In the genomic region with DNA sequence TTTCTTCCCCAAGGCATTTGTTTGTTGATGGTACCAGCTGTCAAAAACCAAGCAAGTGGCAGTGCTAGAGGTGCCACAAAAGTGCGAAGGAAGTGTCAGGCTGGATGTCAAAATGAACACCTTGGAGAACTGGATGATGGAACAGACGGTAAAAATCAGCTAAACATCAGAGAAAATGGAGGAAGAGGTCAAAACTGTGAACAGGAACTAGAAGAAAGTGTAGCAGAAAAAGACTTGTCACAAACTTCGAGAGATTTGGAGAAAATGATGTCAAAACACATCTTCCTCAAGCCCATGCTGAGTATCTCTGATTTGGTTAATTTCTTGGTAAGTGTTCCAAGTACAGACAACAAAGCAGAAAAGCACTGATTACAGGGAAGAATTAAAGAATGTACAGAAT, we compare ENCODE assay signal across 16 cellular contexts. TPM values are rescaled to one million over a fixed set of nuclear protein-coding genes. Genes with fewer than 3 reads are reported as not detected.
DNase-seq lines count a peak whose midpoint lies in the region; TF ChIP-seq lines count a peak whose summit lies in the region.
"Had no signal": no experiment of that assay in that cellular context is flagged by ENCODE, and none has a peak within 500 bp of the region (broad histone marks: within the 10 kb centered on the region; RNA-seq: fewer than 3 reads in every experiment).

No MANE protein-coding gene starts in this region.

- no TSS peak for BruUV-seq in PC-9 (replicated peaks; lab: Mats Ljungman, UMichigan)

- H3K27me3 ChIP-seq in adrenal gland (no peaks in the 10 kb centered on the region), PC-9 (ENCODE audit: insufficient read depth, low read depth) (no peaks in the 10 kb centered on the region)
- H3K27me3 ChIP-seq: gastroesophageal sphincter, ovary, vagina had no signal

- intact Hi-C loops in adrenal gland (cut with DNase I) (no loop called here), PC-9 (cut with micrococcal nuclease; ENCODE audit: unreplicated experiment) (no loop called here)

- H3K4me3 ChIP-seq in adrenal gland (no peak overlapping the region), PC-9 (no peak overlapping the region)
- H3K4me3 ChIP-seq: gastroesophageal sphincter, ovary, skin epidermis, vagina had no signal

- no peaks in the 10 kb centered on the region for H3K79me2 ChIP-seq in PC-9 (ENCODE audit: low read depth)

- peak overlapping the region; percentile 25 for H3K27ac Mint-ChIP-seq in activated naive CD8-positive, alpha-beta T cell
- H3K27ac Mint-ChIP-seq in activated naive CD8-positive, alpha-beta T cell treated with anti-CD3 and anti-CD28 coated beads for 36 hours: no peak overlapping the region
- H3K27ac Mint-ChIP-seq in glutamatergic neuron (ENCODE audit: unreplicated experiment): no peak overlapping the region

- peaks cover 3% of the 10 kb centered on the region for H3K36me3 Mint-ChIP-seq in activated naive CD8-positive, alpha-beta T cell
- H3K36me3 Mint-ChIP-seq in activated naive CD8-positive, alpha-beta T cell treated with anti-CD3 and anti-CD28 coated beads for 36 hours: no peaks in the 10 kb centered on the region
- H3K36me3 Mint-ChIP-seq in glutamatergic neuron (ENCODE audit: unreplicated experiment): no peaks in the 10 kb centered on the region

- H3K27me3 Mint-ChIP-seq in activated naive CD8-positive, alpha-beta T cell: no peaks in the 10 kb centered on the region
- no peaks in the 10 kb centered on the region for H3K27me3 Mint-ChIP-seq in activated naive CD8-positive, alpha-beta T cell treated with anti-CD3 and anti-CD28 coated beads for 36 hours
- no peaks in the 10 kb centered on the region for H3K27me3 Mint-ChIP-seq in glutamatergic neuron (ENCODE audit: unreplicated experiment)
- H3K27me3 Mint-ChIP-seq: stimulated activated naive CD8-positive, alpha-beta T cell treated with anti-CD3 and anti-CD28 coated beads, Interleukin-15, Interleukin-2, amounts not matched to agents 100 ng/mL and 50 ng/mL, for 24 hours had no signal

- H3K4me1 Mint-ChIP-seq in activated naive CD8-positive, alpha-beta T cell (ENCODE audit: low read depth): peaks cover 23% of the 10 kb centered on the region
- peaks cover 21% of the 10 kb centered on the region for H3K4me1 Mint-ChIP-seq in activated naive CD8-positive, alpha-beta T cell treated with anti-CD3 and anti-CD28 coated beads for 36 hours
- no peaks in the 10 kb centered on the region for H3K4me1 Mint-ChIP-seq in glutamatergic neuron (ENCODE audit: low read depth, unreplicated experiment)

- H3K4me2 ChIP-seq in PC-9: no peak overlapping the region

- CTCF ChIA-PET in PC-9 (lab: Charles Lee): no interaction called here

- H3K9me2 ChIP-seq in PC-9 (ENCODE audit: insufficient read depth): no peaks in the 10 kb centered on the region; the same call in 1 of the 2 replicates

- H3K9me3 Mint-ChIP-seq in activated naive CD8-positive, alpha-beta T cell (ENCODE audit: low read depth): no peaks in the 10 kb centered on the region
- no peaks in the 10 kb centered on the region for H3K9me3 Mint-ChIP-seq in activated naive CD8-positive, alpha-beta T cell treated with anti-CD3 and anti-CD28 coated beads for 36 hours
- peaks cover 2% of the 10 kb centered on the region for H3K9me3 Mint-ChIP-seq in glutamatergic neuron (ENCODE audit: unreplicated experiment)
- H3K9me3 Mint-ChIP-seq: stimulated activated naive CD8-positive, alpha-beta T cell treated with anti-CD3 and anti-CD28 coated beads, Interleukin-15, Interleukin-2, amounts not matched to agents 100 ng/mL and 50 ng/mL, for 24 hours had no signal

- H3K27ac ChIP-seq in adrenal gland (no peak overlapping the region), PC-9 (no peak overlapping the region)
- H3K27ac ChIP-seq: gastroesophageal sphincter, ovary, vagina had no signal

- H4K20me1 ChIP-seq in PC-9 (ENCODE audit: insufficient read depth): no peaks in the 10 kb centered on the region

- WGBS in adrenal gland, 4 donors: 71 to 89% (median 84%) methylated on average over 3 of the region's 3 CpGs

- POLR2A ChIA-PET in PC-9 (lab: Charles Lee; ENCODE audit: unreplicated experiment): no interaction called here

- H3K36me3 ChIP-seq in adrenal gland (replicated peaks in 1 of 2) (no peaks in the 10 kb centered on the region), PC-9 (ENCODE audit: low read depth) (no peaks in the 10 kb centered on the region)
- H3K36me3 ChIP-seq: gastroesophageal sphincter, ovary, vagina had no signal

- no peak for TF ChIP-seq POLR2A in adrenal gland (IDR thresholded peaks at IDR 0.05)

- H3K9me3 ChIP-seq in adrenal gland (replicated peaks in 1 of 3) (no peaks in the 10 kb centered on the region), PC-9 (ENCODE audit: insufficient read depth, low read depth) (no peaks in the 10 kb centered on the region)
- H3K9me3 ChIP-seq: gastroesophageal sphincter, ovary, vagina had no signal

- TF ChIP-seq CTCF in glutamatergic neuron (IDR thresholded peaks at IDR 0.05; ENCODE audit: partially characterized antibody, unreplicated experiment) (no peak), adrenal gland (IDR thresholded peaks at IDR 0.05) (no peak), PC-9 (conservative IDR thresholded peaks at IDR 0.05) (no peak)

- H3K4me1 ChIP-seq in adrenal gland (replicated peaks in 1 of 2): peaks cover 0 to 25% of the 10 kb centered on the region in 2 donors
- H3K4me1 ChIP-seq in PC-9 (replicated peaks; ENCODE audit: insufficient read depth): no peaks in the 10 kb centered on the region
- H3K4me1 ChIP-seq: gastroesophageal sphincter had no signal

- 0 out of 2 replicates have a peak, but pooled peaks cover 9% of the 10 kb centered on the region for H3F3A ChIP-seq in PC-9 (ENCODE audit: insufficient read depth, low read depth)

- peak overlapping the region; percentile 28 for H3K4me3 Mint-ChIP-seq in activated naive CD8-positive, alpha-beta T cell
- H3K4me3 Mint-ChIP-seq in activated naive CD8-positive, alpha-beta T cell treated with anti-CD3 and anti-CD28 coated beads for 36 hours: no peak overlapping the region
- H3K4me3 Mint-ChIP-seq in glutamatergic neuron (ENCODE audit: unreplicated experiment): peak overlapping the region; percentile 7

- no peak for DNase-seq in activated naive CD8-positive, alpha-beta T cell treated with anti-CD3 and anti-CD28 coated beads for 36 hours
- DNase-seq in NAMALWA (ENCODE audit: low spot score): peak; percentile 66
- no peak for DNase-seq in glutamatergic neuron
- no peak for DNase-seq in adrenal gland
- DNase-seq in SHP77 treated with DMSO at 0.1 percent for 48 hours (lab: John Stamatoyannopoulos, UW): no peak
- DNase-seq in PC-9: no peak
- DNase-seq in NCI-H146 (lab: John Stamatoyannopoulos, UW): no peak
- DNase-seq: activated CD8-positive, alpha-beta memory T cell treated with anti-CD3 and anti-CD28 coated beads, Interleukin-2, amount 50 U/mL, for 4 hours; cerebellar nuclear complex; kidney; ovary had no signal

- H2AFZ ChIP-seq in PC-9: no peak overlapping the region

RNA-seq across cellular contexts. Expression of gene CEP68, which starts 25.3 kb away (rescaled TPM):
- total RNA-seq in activated naive CD8-positive, alpha-beta T cell treated with anti-CD3 and anti-CD28 coated beads for 36 hours: 1 to 10 TPM; 4.0 TPM
- total RNA-seq in glutamatergic neuron (ENCODE audit: unreplicated experiment) (38.3 TPM), adrenal gland (10 to 100 TPM in 6 of 8 donors, 1 to 10 TPM in 2; 8.0 to 19.3 (median 14.3) TPM), PC-9 (2021) (10.8 and 11.5 TPM in 2 replicates)
- polyA plus RNA-seq in adrenal gland: 10 to 100 TPM in 1 of 3 donors, 1 to 10 TPM in 2; 5.6 to 10.9 (median 7.2) TPM

RNA-seq across cellular contexts. Expression of gene SLC1A4, which starts 41.7 kb away (rescaled TPM):
- total RNA-seq in activated naive CD8-positive, alpha-beta T cell treated with anti-CD3 and anti-CD28 coated beads for 36 hours: 10 to 100 TPM; 17.6 to 18.9 TPM
- total RNA-seq in glutamatergic neuron (ENCODE audit: unreplicated experiment): 27.9 TPM
- total RNA-seq in adrenal gland: 100 to 1,000 TPM in 2 of 8 donors, 10 to 100 TPM in 6; 40.5 to 124 (median 60.0) TPM
- 100 to 1,000 TPM in 1 of 3 donors, 10 to 100 TPM in 2; 13.0 to 196 (median 15.3) TPM for polyA plus RNA-seq in adrenal gland
- total RNA-seq in PC-9 (2021): 8.4 and 8.7 TPM in 2 replicates
